32 cellular contexts compared by ENCODE assay signal in the genomic region with DNA sequence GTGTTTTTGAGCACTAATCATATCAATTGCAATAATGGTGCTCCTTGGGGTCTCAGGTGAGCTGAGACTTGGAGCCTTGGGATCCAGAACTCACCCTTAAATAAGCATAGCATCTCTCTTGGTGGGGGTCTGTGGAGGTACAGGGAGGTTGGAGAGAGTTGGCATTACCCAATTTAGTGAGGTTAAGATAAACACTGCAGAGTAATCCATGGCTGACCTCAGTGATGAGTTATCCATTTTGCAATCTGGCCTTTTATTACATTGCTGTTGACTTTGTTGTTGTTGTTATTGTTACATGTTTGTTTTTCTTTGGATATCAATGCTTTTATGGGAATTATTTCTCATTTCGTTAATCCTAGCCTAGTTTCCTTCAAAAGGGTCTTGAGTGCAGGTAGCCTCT.
"Had no signal": no experiment of that assay in that cellular context is flagged by ENCODE, and none has a peak within 500 bp of the region (broad histone marks: within the 10 kb centered on the region; RNA-seq: fewer than 3 reads in every experiment).

No MANE protein-coding gene starts in this region.

- H3K4me3 ChIP-seq: MG63 had no signal

- H3K9ac ChIP-seq: KMS-11 had no signal

- DNase-seq: Karpas-422, Kasumi-1, MG63, MM.1S, MV-4-11, NCI-H1048, NCI-H1092, NCI-H1092 treated with DMSO at 0.1 percent for 48 hours, NCI-H1105, NCI-H1105 treated with DMSO at 0.1 percent for 48 hours, NCI-H1417, NCI-H1417 treated with DMSO at 0.1 percent for 48 hours, NCI-H1436, NCI-H1436 treated with DMSO at 0.1 percent for 48 hours, NCI-H1694, NCI-H1694 treated with DMSO at 0.1 percent for 48 hours, NCI-H187, NCI-H187 treated with DMSO at 0.1 percent for 48 hours, NCI-H1930, NCI-H2029, NCI-H2029 treated with DMSO at 0.1 percent for 48 hours, NCI-H2081, NCI-H2081 treated with DMSO at 0.1 percent for 48 hours, NCI-H2107, NCI-H2171, NCI-H2171 treated with DMSO at 0.1 percent for 48 hours, NCI-H2227 treated with DMSO at 0.1 percent for 48 hours, NCI-H226, NCI-H446, NCI-H446 treated with DMSO at 0.1 percent for 48 hours, NCI-H510A had no signal

- H3K4me2 ChIP-seq: KMS-11 had no signal

- H3K36me3 ChIP-seq: MG63 had no signal

- H3K27me3 ChIP-seq: MG63 had no signal

- H3K9me3 ChIP-seq: MG63 had no signal

- H3K27ac ChIP-seq: KMS-11 had no signal
